ENCODE assay signal across 14 cellular contexts in genomic region chr9:86732514-86732913, GRCh38.
DNase-seq lines count a peak whose midpoint lies in the region; ATAC-seq and TF ChIP-seq lines count a peak whose summit lies in the region.
"Had no signal": no experiment of that assay in that cellular context is flagged by ENCODE, and none has a peak within 500 bp of the region (broad histone marks: within the 10 kb centered on the region; RNA-seq: fewer than 3 reads in every experiment).

No MANE protein-coding gene starts in this region.

- no peaks in the 10 kb centered on the region for H3K9me2 ChIP-seq in PC-3 (replicated peaks; ENCODE audit: low read length)

- no TSS peak for BruUV-seq in PC-3 (replicated peaks; lab: Mats Ljungman, UMichigan)

- no peaks in the 10 kb centered on the region for H3K27me3 ChIP-seq in PC-3 (ENCODE audit: low read length)
- no peaks in the 10 kb centered on the region for H3K27me3 ChIP-seq in smooth muscle cell (ENCODE audit: low read depth)
- H3K27me3 ChIP-seq: BLaER1, right lobe of liver had no signal

- intact Hi-C loops in PC-3 (cut with micrococcal nuclease), result no loop called here

- H3F3A ChIP-seq in PC-3 (ENCODE audit: low read length, unreplicated experiment), result no peaks in the 10 kb centered on the region
- H3F3A ChIP-seq in smooth muscle cell (ENCODE audit: low read depth), result no peaks in the 10 kb centered on the region

- H3K4me3 ChIP-seq in PC-3 (ENCODE audit: low read length) (no peak overlapping the region), smooth muscle cell (no peak overlapping the region)
- H3K4me3 ChIP-seq: BLaER1, lung, right lobe of liver had no signal

- H3K9me3 ChIP-seq in PC-3 (ENCODE audit: low read length) (no peaks in the 10 kb centered on the region), smooth muscle cell (replicated peaks; ENCODE audit: low read depth) (no peaks in the 10 kb centered on the region)
- H3K9me3 ChIP-seq: BLaER1, right lobe of liver had no signal

- H2AFZ ChIP-seq in PC-3 (ENCODE audit: low read length) (no peak overlapping the region), smooth muscle cell (ENCODE audit: low read depth) (no peak overlapping the region)

- 56% methylated on average over 2 of the region's 2 CpGs for WGBS in smooth muscle cell (ENCODE audit: low lambda C conversion rate)

- H3K36me3 ChIP-seq in PC-3 (ENCODE audit: low read depth, low read length), result no peaks in the 10 kb centered on the region
- H3K36me3 ChIP-seq in smooth muscle cell (ENCODE audit: low read depth), result no peaks in the 10 kb centered on the region
- H3K36me3 ChIP-seq: BLaER1, right lobe of liver had no signal

- POLR2A ChIA-PET in PC-3 (lab: Charles Lee; ENCODE audit: unreplicated experiment), result no interaction called here

- peak; percentile 77 for DNase-seq in AG09319 (ENCODE audit: extremely low read depth, low read depth)
- peak; percentile 83 for DNase-seq in PC-3
- no peak for DNase-seq in omental fat pad (ENCODE audit: low spot score)
- no peak for DNase-seq in SHP77 treated with DMSO at 0.1 percent for 48 hours (lab: John Stamatoyannopoulos, UW)
- no peak for DNase-seq in smooth muscle cell (lab: John Stamatoyannopoulos, UW; ENCODE audit: unreplicated experiment)
- no peak for DNase-seq in activated CD4-positive, alpha-beta T cell treated with anti-CD3 and anti-CD28 coated beads, Interleukin-2, amount 50 U/mL, for 4 hours
- DNase-seq: effector memory CD8-positive, alpha-beta T cell; NCI-H774; right lobe of liver; T-helper 2 cell had no signal

- CTCF ChIA-PET in PC-3 (lab: Charles Lee), result no interaction called here

- H3K27ac ChIP-seq in PC-3 (ENCODE audit: low read length), result peak overlapping the region; percentile 66
- H3K27ac ChIP-seq in smooth muscle cell (ENCODE audit: low read depth), result no peak overlapping the region
- H3K27ac ChIP-seq: BLaER1, right lobe of liver had no signal

- no peak for ATAC-seq in PC-3
- ATAC-seq in esophagus mucosa, result peak; percentile 94
- ATAC-seq in omental fat pad (ENCODE audit: low FRiP score), result peak; percentile 78
- ATAC-seq in GM18870 (IDR thresholded peaks at IDR 0.05; ENCODE audit: unreplicated experiment), result no peak
- ATAC-seq: effector memory CD8-positive, alpha-beta T cell had no signal

- no peaks in the 10 kb centered on the region for H3K79me2 ChIP-seq in PC-3 (ENCODE audit: low read length)
- no peaks in the 10 kb centered on the region for H3K79me2 ChIP-seq in smooth muscle cell (ENCODE audit: low read depth)

- TF ChIP-seq CTCF in AG09319 (IDR thresholded peaks at IDR 0.05; ENCODE audit: low read depth, low read length) (no peak), PC-3 (conservative IDR thresholded peaks at IDR 0.05; ENCODE audit: low read depth, low read length) (no peak), omental fat pad (IDR thresholded peaks at IDR 0.05) (no peak), smooth muscle cell (IDR thresholded peaks at IDR 0.05; ENCODE audit: borderline replicate concordance, insufficient read depth, poor library complexity, severe bottlenecking) (no peak)

- H3K4me2 ChIP-seq in PC-3 (ENCODE audit: low read length), result peak overlapping the region; percentile 64
- H3K4me2 ChIP-seq in smooth muscle cell, result no peak overlapping the region
- H3K4me2 ChIP-seq: BLaER1 had no signal

- no peaks in the 10 kb centered on the region for H4K20me1 ChIP-seq in PC-3 (ENCODE audit: low read length)
- H4K20me1 ChIP-seq in smooth muscle cell (ENCODE audit: low read depth), result no peaks in the 10 kb centered on the region
- H4K20me1 ChIP-seq: BLaER1 had no signal

- H3K9ac ChIP-seq in PC-3 (ENCODE audit: low read length), result no peak overlapping the region; the same call in 1 of the 2 replicates
- H3K9ac ChIP-seq in smooth muscle cell (ENCODE audit: low read depth), result no peak overlapping the region
- H3K9ac ChIP-seq: BLaER1 had no signal

- H3K4me1 ChIP-seq in PC-3 (ENCODE audit: insufficient read depth, low read length) (peaks cover 27% of the 10 kb centered on the region), smooth muscle cell (ENCODE audit: low read depth) (no peaks in the 10 kb centered on the region)
- H3K4me1 ChIP-seq: BLaER1, right lobe of liver had no signal

Comparison
In these comparisons a context has a peak if more than half of its experiments do, and no peak if none do; other contexts are left out.
1. DNase-seq: peak in AG09319 (single experiment) and PC-3 (single experiment); none in omental fat pad (single experiment), SHP77 treated with DMSO at 0.1 percent for 48 hours (single experiment), smooth muscle cell (single experiment) and activated CD4-positive, alpha-beta T cell treated with anti-CD3 and anti-CD28 coated beads, Interleukin-2, amount 50 U/mL, for 4 hours (0 of 2).
2. ATAC-seq: peak in esophagus mucosa (single experiment) and omental fat pad (single experiment); none in PC-3 (single experiment) and GM18870 (single experiment).